Comparison of ENCODE assay signal across 11 cellular contexts in the genomic region with DNA sequence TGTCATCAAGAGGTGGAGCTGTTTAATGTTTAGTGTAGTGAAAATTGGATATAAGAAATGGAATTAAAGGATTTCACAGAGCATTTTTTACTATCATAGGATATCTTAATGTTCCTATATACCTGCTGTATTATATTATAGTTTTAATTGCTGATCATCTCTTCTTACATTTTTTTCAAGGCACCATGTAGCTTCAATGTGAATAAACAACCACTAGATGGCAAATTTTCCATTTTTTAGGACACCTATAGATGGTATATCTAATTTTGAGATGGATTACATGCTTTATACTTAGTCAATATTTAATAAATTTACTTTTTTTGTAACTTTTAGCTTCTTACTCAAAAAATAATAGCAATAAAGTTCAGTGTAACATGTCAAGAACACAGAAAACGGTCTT. TPM values are rescaled to one million over a fixed set of nuclear protein-coding genes. Genes with fewer than 3 reads are reported as not detected.
A peak's percentile ranks its signal among the peaks of the same experiment; 100 is the strongest.
DNase-seq lines count a peak whose midpoint lies in the region; ATAC-seq and TF ChIP-seq lines count a peak whose summit lies in the region.
"Had no signal": no experiment of that assay in that cellular context is flagged by ENCODE, and none has a peak within 500 bp of the region (broad histone marks: within the 10 kb centered on the region; RNA-seq: fewer than 3 reads in every experiment).

No MANE protein-coding gene starts in this region.

- H4K20me1 ChIP-seq in smooth muscle cell (ENCODE audit: low read depth): no peaks in the 10 kb centered on the region
- H4K20me1 ChIP-seq: BLaER1 had no signal

- no peak for ATAC-seq in HG03442 (IDR thresholded peaks at IDR 0.05; ENCODE audit: unreplicated experiment)
- no peak for ATAC-seq in Right ventricle myocardium superior (ENCODE audit: poor library complexity)

- no peaks in the 10 kb centered on the region for H3K4me1 ChIP-seq in smooth muscle cell (ENCODE audit: low read depth)
- H3K4me1 ChIP-seq: BLaER1 had no signal

- no peak overlapping the region for H3K4me2 ChIP-seq in smooth muscle cell
- H3K4me2 ChIP-seq: BLaER1 had no signal

- H3F3A ChIP-seq in smooth muscle cell (ENCODE audit: low read depth): no peaks in the 10 kb centered on the region

- no peak overlapping the region for H3K9ac ChIP-seq in smooth muscle cell (ENCODE audit: low read depth)
- H3K9ac ChIP-seq: BLaER1 had no signal

- 47% methylated on average over 1 of the region's 1 CpG for WGBS in smooth muscle cell (ENCODE audit: low lambda C conversion rate)

- H2AFZ ChIP-seq in smooth muscle cell (ENCODE audit: low read depth): no peak overlapping the region

- H3K27me3 ChIP-seq in brain microvascular endothelial cell (replicated peaks) (no peaks in the 10 kb centered on the region), smooth muscle cell (ENCODE audit: low read depth) (peaks cover 12% of the 10 kb centered on the region)
- H3K27me3 ChIP-seq: BLaER1 had no signal

- in situ Hi-C loops in brain microvascular endothelial cell (cut with HindIII; ENCODE audit: low pct_ligation_motif_present, low sequenced_read_pairs): no loop called here

- H3K79me2 ChIP-seq in smooth muscle cell (ENCODE audit: low read depth): no peaks in the 10 kb centered on the region

- H3K4me3 ChIP-seq in brain microvascular endothelial cell (ENCODE audit: low read depth, low read length): no peak overlapping the region
- no peak overlapping the region for H3K4me3 ChIP-seq in smooth muscle cell
- H3K4me3 ChIP-seq: BLaER1 had no signal

- H3K9me3 ChIP-seq in smooth muscle cell (replicated peaks; ENCODE audit: low read depth): no peaks in the 10 kb centered on the region
- H3K9me3 ChIP-seq: BLaER1 had no signal

- DNase-seq in NCI-H748 (lab: John Stamatoyannopoulos, UW; ENCODE audit: unreplicated experiment) (peak; percentile 36), NCI-H748 treated with DMSO at 0.1 percent for 48 hours (lab: John Stamatoyannopoulos, UW) (no peak), NCI-H1105 treated with DMSO at 0.1 percent for 48 hours (lab: John Stamatoyannopoulos, UW) (peak; percentile 43), brain microvascular endothelial cell (no peak), smooth muscle cell (lab: John Stamatoyannopoulos, UW; ENCODE audit: unreplicated experiment) (no peak), Right ventricle myocardium superior (no peak), ureter (ENCODE audit: low spot score) (no peak)
- DNase-seq: activated B cell treated with CpG ODN at 0.5 μM for 24 hours; stimulated activated CD4-positive, alpha-beta T cell treated with anti-CD3 and anti-CD28 coated beads, Interleukin-4, amount 100 ng/mL, for 1 hour had no signal

- H3K36me3 ChIP-seq in brain microvascular endothelial cell (replicated peaks): no peaks in the 10 kb centered on the region
- no peaks in the 10 kb centered on the region for H3K36me3 ChIP-seq in smooth muscle cell (ENCODE audit: low read depth)
- H3K36me3 ChIP-seq: BLaER1 had no signal

- no peak overlapping the region for H3K27ac ChIP-seq in brain microvascular endothelial cell
- no peak overlapping the region for H3K27ac ChIP-seq in smooth muscle cell (ENCODE audit: low read depth)
- H3K27ac ChIP-seq: BLaER1 had no signal

- peak; percentile 24 for TF ChIP-seq CTCF in brain microvascular endothelial cell (IDR thresholded peaks at IDR 0.05; ENCODE audit: low read depth, low read length, missing control alignments)
- TF ChIP-seq CTCF in smooth muscle cell (IDR thresholded peaks at IDR 0.05; ENCODE audit: borderline replicate concordance, insufficient read depth, poor library complexity, severe bottlenecking): peak; percentile 55

- intact Hi-C loops in Right ventricle myocardium superior (cut with DNase I): no loop called here

RNA-seq across cellular contexts. Expression of gene ATXN8OS, which starts 9.0 kb away (rescaled TPM):
- total RNA-seq in smooth muscle cell (not detected in 2 replicates), Right ventricle myocardium superior (not detected), ureter (not detected)
- not detected in 2 replicates for polyA plus RNA-seq in smooth muscle cell
- total RNA-seq: activated B cell treated with CpG ODN at 0.5 μM for 24 hours had no signal

RNA-seq across cellular contexts. Expression of gene KLHL1, which starts 9.6 kb away (rescaled TPM):
- not detected in 2 replicates for total RNA-seq in smooth muscle cell
- not detected in 2 replicates for polyA plus RNA-seq in smooth muscle cell
- total RNA-seq in Right ventricle myocardium superior: not detected
- total RNA-seq in ureter: not detected
- total RNA-seq: activated B cell treated with CpG ODN at 0.5 μM for 24 hours had no signal

Comparison
In these comparisons a context has a peak if more than half of its experiments do, and no peak if none do; other contexts are left out.
1. DNase-seq: peak in NCI-H748 (single experiment) and NCI-H1105 treated with DMSO at 0.1 percent for 48 hours (single experiment); none in NCI-H748 treated with DMSO at 0.1 percent for 48 hours (single experiment), brain microvascular endothelial cell (single experiment), smooth muscle cell (single experiment), Right ventricle myocardium superior (single experiment) and ureter (single experiment).